1 cellular context compared by ENCODE assay signal in genomic region chr14:75001899-75002298, GRCh38.
TF ChIP-seq lines count a peak whose summit lies in the region.

No MANE protein-coding gene starts in this region.

TF ChIP-seq in endothelial cell of umbilical vein, 7 proteins besides CTCF, POLR2A, EP300 and RAD21:
- TF ChIP-seq POLR2AphosphoS5 (IDR thresholded peaks at IDR 0.05; ENCODE audit: insufficient read depth, low read depth, low read length) (no peak), MAX (IDR thresholded peaks at IDR 0.05; ENCODE audit: insufficient read depth, insufficient read length) (no peak), JUN (IDR thresholded peaks at IDR 0.05; ENCODE audit: borderline replicate concordance, insufficient read depth, insufficient read length, low read depth) (no peak), GATA2 (IDR thresholded peaks at IDR 0.05; ENCODE audit: insufficient read depth, insufficient read length, low read depth, low read length) (no peak), FOS (IDR thresholded peaks at IDR 0.05; ENCODE audit: borderline replicate concordance, insufficient read depth, low read length) (no peak), EZH2 (IDR thresholded peaks at IDR 0.05; ENCODE audit: borderline replicate concordance, low read depth, low read length, severe bottlenecking) (no peak), MYC (IDR thresholded peaks at IDR 0.05; ENCODE audit: low read depth, low read length) (no peak)
